Comparison of ENCODE assay signal across 22 cellular contexts in the genomic region with DNA sequence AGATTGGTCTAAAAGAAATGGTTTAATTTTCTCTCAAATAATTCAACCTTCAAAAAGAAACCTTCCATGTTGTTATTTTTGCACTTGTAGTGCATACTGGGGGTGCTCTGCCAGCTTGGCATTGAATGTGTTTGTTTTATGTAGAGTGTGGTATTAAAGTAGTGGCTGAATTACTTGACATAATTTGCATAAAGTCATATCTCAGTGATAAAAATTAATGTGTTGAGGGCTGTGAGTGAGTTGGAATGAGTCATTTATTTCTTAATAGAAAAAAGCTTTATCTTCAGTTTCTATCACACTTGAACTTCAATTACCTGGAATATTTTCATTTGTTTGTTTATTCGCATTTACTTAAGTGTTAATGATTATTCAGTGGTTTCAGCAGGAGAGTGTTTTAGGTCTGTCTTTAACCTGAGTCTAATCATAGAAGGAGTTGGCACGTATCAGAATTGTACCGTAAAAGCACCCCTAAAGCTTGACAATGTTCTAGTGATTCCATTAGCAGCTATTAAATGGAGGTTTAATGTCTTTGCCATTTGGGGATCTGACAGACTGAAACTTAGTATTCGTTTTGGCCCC.
"Had no signal": no experiment of that assay in that cellular context is flagged by ENCODE, and none has a peak within 500 bp of the region (broad histone marks: within the 10 kb centered on the region; RNA-seq: fewer than 3 reads in every experiment).

No MANE protein-coding gene starts in this region.

- H3K9me3 Mint-ChIP-seq: stimulated activated memory B cell treated with anti-CD40 and anti-IgM and Interleukin-4, amounts not matched to agents 10 μg/mL and 1 μg/mL and 100 μg/mL, for 72 hours had no signal

- H3K4me1 Mint-ChIP-seq: activated naive CD4-positive, alpha-beta T cell treated with anti-CD3 and anti-CD28 coated beads, Interleukin-2, amount 10 ng/mL, durations not matched to agents 7 days and 5 days; activated naive CD8-positive, alpha-beta T cell treated with anti-CD3 and anti-CD28 coated beads, Interleukin-2, amount 50 U/mL, for 24 hours; central memory CD8-positive, alpha-beta T cell; naive thymus-derived CD8-positive, alpha-beta T cell; stimulated activated memory B cell treated with anti-CD40 and anti-IgM and Interleukin-4, amounts not matched to agents 10 μg/mL and 1 μg/mL and 100 μg/mL, for 72 hours had no signal

- H3K27me3 ChIP-seq: gastrocnemius medialis, ovary, sigmoid colon, spleen, tibial artery had no signal

- H3K27ac ChIP-seq: coronary artery, gastrocnemius medialis, ovary, sigmoid colon, spleen, tibial artery had no signal

- H3K4me3 Mint-ChIP-seq: activated naive CD4-positive, alpha-beta T cell treated with anti-CD3 and anti-CD28 coated beads, Interleukin-2, amount 10 ng/mL, durations not matched to agents 7 days and 5 days; activated naive CD8-positive, alpha-beta T cell treated with anti-CD3 and anti-CD28 coated beads, Interleukin-2, amount 50 U/mL, for 24 hours; central memory CD8-positive, alpha-beta T cell; naive thymus-derived CD8-positive, alpha-beta T cell; stimulated activated memory B cell treated with anti-CD40 and anti-IgM and Interleukin-4, amounts not matched to agents 10 μg/mL and 1 μg/mL and 100 μg/mL, for 72 hours had no signal

- DNase-seq: activated CD4-positive, alpha-beta T cell treated with anti-CD3 and anti-CD28 coated beads, Interleukin-2, amount 50 U/mL, for 1 hour; activated CD4-positive, CD25-positive, alpha-beta regulatory T cell treated with anti-CD3 and anti-CD28 coated beads, Interleukin-2, amount 50 U/mL, for 72 hours; activated CD8-positive, alpha-beta memory T cell treated with anti-CD3 and anti-CD28 coated beads for 24 hours; activated CD8-positive, alpha-beta memory T cell treated with anti-CD3 and anti-CD28 coated beads, Interleukin-2, amount 50 U/mL, for 48 hours; activated effector memory CD4-positive, alpha-beta T cell treated with Interleukin-2 at 50 U/mL for 16 hours; activated naive CD4-positive, alpha-beta T cell treated with anti-CD3 and anti-CD28 coated beads, Interleukin-2, amount 10 ng/mL, durations not matched to agents 7 days and 5 days; activated naive CD8-positive, alpha-beta T cell treated with anti-CD3 and anti-CD28 coated beads, Interleukin-2, amount 50 U/mL, for 24 hours; activated T-cell treated with anti-CD3 and anti-CD28 coated beads, Interleukin-2, amount 50 U/mL, for 48 hours; aorta; gastrocnemius medialis; head of caudate nucleus; kidney glomerular epithelial cell; naive thymus-derived CD8-positive, alpha-beta T cell; ovary; sigmoid colon; spleen; stimulated activated CD4-positive, alpha-beta T cell treated with anti-CD3 and anti-CD28 coated beads, Interleukin-4, amount 100 ng/mL, for 4 hours; tibial artery had no signal

- H3K36me3 Mint-ChIP-seq: activated naive CD4-positive, alpha-beta T cell treated with anti-CD3 and anti-CD28 coated beads, Interleukin-2, amount 10 ng/mL, durations not matched to agents 7 days and 5 days; naive thymus-derived CD8-positive, alpha-beta T cell; stimulated activated memory B cell treated with anti-CD40 and anti-IgM and Interleukin-4, amounts not matched to agents 10 μg/mL and 1 μg/mL and 100 μg/mL, for 72 hours had no signal

- H3K36me3 ChIP-seq: gastrocnemius medialis, ovary, sigmoid colon, spleen, tibial artery had no signal

- H3K4me1 ChIP-seq: gastrocnemius medialis, spleen, tibial artery had no signal

- H3K4me3 ChIP-seq: coronary artery, gastrocnemius medialis, ovary, sigmoid colon, spleen, tibial artery had no signal

- H3K27me3 Mint-ChIP-seq: activated naive CD4-positive, alpha-beta T cell treated with anti-CD3 and anti-CD28 coated beads, Interleukin-2, amount 10 ng/mL, durations not matched to agents 7 days and 5 days; activated naive CD8-positive, alpha-beta T cell treated with anti-CD3 and anti-CD28 coated beads, Interleukin-2, amount 50 U/mL, for 24 hours; central memory CD8-positive, alpha-beta T cell; naive thymus-derived CD8-positive, alpha-beta T cell; stimulated activated memory B cell treated with anti-CD40 and anti-IgM and Interleukin-4, amounts not matched to agents 10 μg/mL and 1 μg/mL and 100 μg/mL, for 72 hours had no signal

- H3K9me3 ChIP-seq: gastrocnemius medialis, ovary, sigmoid colon, spleen, tibial artery had no signal

- ATAC-seq: activated naive CD8-positive, alpha-beta T cell treated with anti-CD3 and anti-CD28 coated beads, Interleukin-2, amount 50 U/mL, for 24 hours; esophagus mucosa; gastrocnemius medialis; naive thymus-derived CD8-positive, alpha-beta T cell; stimulated activated memory B cell treated with anti-CD40 and anti-IgM and Interleukin-4, amounts not matched to agents 10 μg/mL and 1 μg/mL and 100 μg/mL, for 72 hours had no signal

- H3K27ac Mint-ChIP-seq: activated naive CD4-positive, alpha-beta T cell treated with anti-CD3 and anti-CD28 coated beads, Interleukin-2, amount 10 ng/mL, durations not matched to agents 7 days and 5 days; activated naive CD8-positive, alpha-beta T cell treated with anti-CD3 and anti-CD28 coated beads, Interleukin-2, amount 50 U/mL, for 24 hours; naive thymus-derived CD8-positive, alpha-beta T cell; stimulated activated memory B cell treated with anti-CD40 and anti-IgM and Interleukin-4, amounts not matched to agents 10 μg/mL and 1 μg/mL and 100 μg/mL, for 72 hours had no signal
